8 cellular contexts compared by ENCODE assay signal in genomic region chr16:15777533-15778203, GRCh38.
A peak's percentile ranks its signal among the peaks of the same experiment; 100 is the strongest.
DNase-seq lines count a peak whose midpoint lies in the region; ATAC-seq and TF ChIP-seq lines count a peak whose summit lies in the region.

No MANE protein-coding gene starts in this region.

- H3K4me3 ChIP-seq in adipocyte (ENCODE audit: low read length): no peak overlapping the region
- H3K4me3 ChIP-seq in mucosa of descending colon: no peak overlapping the region

- ATAC-seq in mucosa of descending colon (peak; percentile 30), GM21423 (IDR thresholded peaks at IDR 0.05; ENCODE audit: unreplicated experiment) (no peak), GM21447 (IDR thresholded peaks at IDR 0.05; ENCODE audit: unreplicated experiment) (no peak)

- peaks cover 26% of the 10 kb centered on the region for H3K27me3 ChIP-seq in adipocyte (replicated peaks; ENCODE audit: control insufficient read depth, insufficient read depth, low read length)

- no peak overlapping the region for H3K27ac ChIP-seq in 22Rv1

- H3K9ac ChIP-seq in adipocyte (ENCODE audit: low read length): no peak overlapping the region

- H3K9me3 ChIP-seq in adipocyte (ENCODE audit: control insufficient read depth, low read length): no peaks in the 10 kb centered on the region
- H3K9me3 ChIP-seq in mucosa of descending colon: no peaks in the 10 kb centered on the region

- TF ChIP-seq CTCF in 22Rv1 (IDR thresholded peaks at IDR 0.05) (peak; percentile 66), mucosa of descending colon (IDR thresholded peaks at IDR 0.05) (no peak)

- no peaks in the 10 kb centered on the region for H3K36me3 ChIP-seq in adipocyte (ENCODE audit: control insufficient read depth, insufficient read depth, low read length, severe bottlenecking)
- H3K36me3 ChIP-seq in mucosa of descending colon (ENCODE audit: low read depth): no peaks in the 10 kb centered on the region

- H3K4me1 ChIP-seq in adipocyte (ENCODE audit: control insufficient read depth, insufficient read depth, low read length) (peaks cover 5% of the 10 kb centered on the region), mucosa of descending colon (ENCODE audit: low read depth) (no peaks in the 10 kb centered on the region)

- intact Hi-C loops in mucosa of descending colon (cut with DNase I, micrococcal nuclease): no loop called here

- DNase-seq in EH (ENCODE audit: low read depth) (peak; percentile 64), NCI-H1694 (lab: John Stamatoyannopoulos, UW) (peak; percentile 48), adipocyte (ENCODE audit: low read depth) (peak; percentile 34), mucosa of descending colon (peak in 1 of 3 donors; percentile 25), kidney glomerular epithelial cell (lab: John Stamatoyannopoulos, UW) (no peak)
